Comparison of ENCODE assay signal across 24 cellular contexts in the genomic region with DNA sequence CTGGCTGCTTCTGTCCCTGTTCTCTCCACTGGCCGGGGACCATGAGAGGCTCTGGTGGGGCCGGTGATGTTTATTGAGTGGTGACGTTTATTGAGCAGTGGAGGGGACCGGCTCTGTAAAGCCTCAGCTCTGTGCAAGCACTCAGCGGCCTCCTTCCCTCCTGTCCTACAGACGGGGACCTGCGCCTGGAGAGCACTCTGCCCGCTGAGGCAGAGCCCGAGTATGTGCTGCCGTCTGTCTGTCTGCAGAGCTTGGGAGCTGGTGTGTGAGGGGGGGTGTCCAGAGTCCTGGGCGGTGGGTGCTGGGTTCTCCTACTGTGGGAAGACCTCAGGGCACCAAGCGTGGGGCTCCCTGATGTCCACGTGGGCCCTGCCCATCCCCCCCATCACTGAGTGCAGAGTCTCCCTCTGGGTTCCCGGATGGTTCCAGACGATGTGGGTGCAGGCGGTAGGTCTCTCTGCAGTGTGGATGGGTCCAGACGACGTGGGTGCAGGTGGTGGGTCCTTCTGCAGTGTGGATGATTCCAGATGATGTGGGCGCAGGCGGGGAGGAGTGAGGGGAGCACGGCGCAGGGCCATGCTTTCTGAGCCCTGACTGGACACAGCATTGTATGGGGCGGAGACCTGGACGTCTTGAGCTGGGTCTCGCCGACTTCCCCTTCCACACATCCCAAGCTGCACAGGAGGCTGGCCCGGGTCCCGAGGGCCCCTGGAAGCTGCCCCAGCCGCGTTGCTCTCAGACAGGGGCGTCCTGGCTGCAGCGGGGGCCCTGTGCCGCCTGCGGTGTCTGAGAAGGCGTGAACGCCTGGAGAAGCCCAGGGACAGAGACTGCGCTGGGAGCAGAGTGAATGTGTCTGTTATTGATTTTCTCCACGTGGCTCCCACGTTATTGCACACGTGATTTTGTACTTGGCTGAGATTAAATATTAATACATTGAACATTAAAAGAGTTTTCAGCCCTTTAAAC. TPM values are rescaled to one million over a fixed set of nuclear protein-coding genes. Genes with fewer than 3 reads are reported as not detected.
DNase-seq lines count a peak whose midpoint lies in the region; ATAC-seq, FAIRE-seq and TF ChIP-seq lines count a peak whose summit lies in the region.
"Had no signal": no experiment of that assay in that cellular context is flagged by ENCODE, and none has a peak within 500 bp of the region (broad histone marks: within the 10 kb centered on the region; RNA-seq: fewer than 3 reads in every experiment).

No MANE protein-coding gene starts in this region.

- H3K4me3 Mint-ChIP-seq in Caco-2 (ENCODE audit: unreplicated experiment): peak overlapping the region; percentile 73
- no peak overlapping the region for H3K4me3 Mint-ChIP-seq in H9
- H3K4me3 Mint-ChIP-seq in activated CD4-positive, alpha-beta memory T cell treated with anti-CD3 and anti-CD28 coated beads for 36 hours: no peak overlapping the region
- H3K4me3 Mint-ChIP-seq: CD8-positive, alpha-beta T cell had no signal

- H3K4me3 ChIP-seq in Caco-2 (ENCODE audit: low read depth, low read length) (no peak overlapping the region), kidney (ENCODE audit: low read length in 2 of 2) (no peak overlapping the region), neuronal stem cell (ENCODE audit: low read length in 2 of 2) (no peak overlapping the region)
- H3K4me3 ChIP-seq: GM23248, SJSA1 had no signal

- H2AK5ac ChIP-seq in H9 (ENCODE audit: insufficient read length, low read length): no peak overlapping the region
- peak overlapping the region; percentile 82 for H2AK5ac ChIP-seq in neuronal stem cell (ENCODE audit: low read depth, low read length)

- H2AFZ ChIP-seq in H9 (ENCODE audit: low read length): no peak overlapping the region
- no peak overlapping the region for H2AFZ ChIP-seq in neuronal stem cell (ENCODE audit: low read length)
- H2AFZ ChIP-seq: GM23248 had no signal

- H3K4ac ChIP-seq in H9 (ENCODE audit: low read depth, low read length) (no peak overlapping the region), neuronal stem cell (ENCODE audit: low read length) (peak overlapping the region; percentile 24)

- no CpG with 5 or more reads among the region's 40 CpGs for WGBS in H9 (ENCODE audit: extremely low coverage, insufficient read length, low lambda C conversion rate)
- no CpG with 5 or more reads among the region's 40 CpGs for WGBS in neuronal stem cell (ENCODE audit: extremely low coverage in 2 of 2, insufficient read length in 2 of 2, insufficient replicate concordance in 1 of 2), 2 donors

- H3K9ac ChIP-seq in H9 (ENCODE audit: extremely low read depth, insufficient read length, low read length) (no peak overlapping the region), kidney (ENCODE audit: low read length in 2 of 2) (no peak overlapping the region), neuronal stem cell (ENCODE audit: low read depth, low read length, poor library complexity) (peak overlapping the region; percentile 30)
- H3K9ac ChIP-seq: GM23248 had no signal

- no peak overlapping the region for H3K27ac ChIP-seq in H9 (ENCODE audit: insufficient read length, low read depth, low read length)
- no peak overlapping the region for H3K27ac ChIP-seq in kidney (ENCODE audit: low read depth in 2 of 2, low read length in 2 of 2)
- H3K27ac ChIP-seq in neuronal stem cell (replicated peaks; ENCODE audit: low read length): no peak overlapping the region
- H3K27ac ChIP-seq: GM23248, SJSA1 had no signal

- no peak overlapping the region for H2BK20ac ChIP-seq in H9 (ENCODE audit: low read depth, low read length, poor library complexity, severe bottlenecking)

- H3K27me3 ChIP-seq in Caco-2 (replicated peaks; ENCODE audit: control insufficient read depth, insufficient read depth, low read length): no peaks in the 10 kb centered on the region
- no peaks in the 10 kb centered on the region; the same call in 1 of the 2 replicates for H3K27me3 ChIP-seq in H9 (ENCODE audit: insufficient read depth, low read length)
- peaks cover 0 to 32% (median 0%) of the 10 kb centered on the region in 3 experiments for H3K27me3 ChIP-seq in neuronal stem cell (ENCODE audit: control insufficient read depth in 3 of 3, insufficient read depth in 3 of 3, low read depth in 1 of 3, low read length in 3 of 3)

- no peak overlapping the region for H2BK120ac ChIP-seq in H9 (ENCODE audit: low read depth, low read length, poor library complexity, severe bottlenecking)
- no peak overlapping the region for H2BK120ac ChIP-seq in neuronal stem cell (ENCODE audit: low read depth, low read length)

- H3K9me3 Mint-ChIP-seq in Caco-2 (ENCODE audit: unreplicated experiment) (peaks cover 12% of the 10 kb centered on the region), H9 (peaks cover 12 to 14% of the 10 kb centered on the region in 2 experiments)
- no peaks in the 10 kb centered on the region for H3K9me3 Mint-ChIP-seq in activated CD4-positive, alpha-beta memory T cell treated with anti-CD3 and anti-CD28 coated beads for 36 hours
- H3K9me3 Mint-ChIP-seq: CD8-positive, alpha-beta T cell had no signal

- H4K91ac ChIP-seq in H9 (ENCODE audit: insufficient read length, low read depth, low read length) (no peak overlapping the region), neuronal stem cell (ENCODE audit: low read depth, low read length, poor library complexity) (no peak overlapping the region)

- H3K56ac ChIP-seq in H9 (ENCODE audit: insufficient read length, low read depth, low read length): no peak overlapping the region

- no peak overlapping the region; the same call in 1 of the 2 replicates for H3K14ac ChIP-seq in H9 (ENCODE audit: insufficient read depth, low read length)
- peak overlapping the region; percentile 17 for H3K14ac ChIP-seq in neuronal stem cell (ENCODE audit: low read length)

- H3K18ac ChIP-seq in H9 (ENCODE audit: insufficient read length, low read depth, low read length) (no peak overlapping the region), neuronal stem cell (ENCODE audit: low read length) (peak overlapping the region; percentile 62)

- no peaks in the 10 kb centered on the region for H3K79me1 ChIP-seq in H9 (ENCODE audit: insufficient read depth, low read depth, low read length, poor library complexity, severe bottlenecking)
- no peaks in the 10 kb centered on the region for H3K79me1 ChIP-seq in neuronal stem cell (ENCODE audit: low read depth, low read length)

- H3K9me3 ChIP-seq in Caco-2 (no peaks in the 10 kb centered on the region), H9 (ENCODE audit: control insufficient read depth, low read depth, low read length) (no peaks in the 10 kb centered on the region), kidney (ENCODE audit: control insufficient read depth in 1 of 2, low read length in 2 of 2) (no peaks in the 10 kb centered on the region), neuronal stem cell (replicated peaks in 1 of 2; ENCODE audit: control insufficient read depth in 2 of 2, insufficient read depth in 1 of 2, low read depth in 1 of 2, low read length in 2 of 2) (peaks cover 0 to 10% of the 10 kb centered on the region in 2 donors)
- H3K9me3 ChIP-seq: BE2C had no signal

- H3K4me2 ChIP-seq in H9 (ENCODE audit: insufficient read depth, insufficient read length, low read length) (no peak overlapping the region), neuronal stem cell (ENCODE audit: insufficient read depth, low read length, poor library complexity, severe bottlenecking) (no peak overlapping the region)

- no peak for TF ChIP-seq CTCF in Caco-2 (IDR thresholded peaks at IDR 0.05; ENCODE audit: insufficient read depth in 1 of 2, low read depth in 1 of 2, low read length in 1 of 2, severe bottlenecking in 1 of 2, unreplicated experiment in 1 of 2)
- no peak for TF ChIP-seq CTCF in H9 (conservative IDR thresholded peaks at IDR 0.05)
- TF ChIP-seq CTCF in kidney (IDR thresholded peaks at IDR 0.05; ENCODE audit: borderline replicate concordance, extremely low read depth, insufficient read depth): no peak

- H3K36me3 ChIP-seq in Caco-2 (ENCODE audit: control insufficient read depth, insufficient read depth, low read length) (no peaks in the 10 kb centered on the region; the same call in 1 of the 2 replicates), kidney (ENCODE audit: control insufficient read depth in 1 of 2, insufficient read depth in 2 of 2, low read length in 2 of 2) (no peaks in the 10 kb centered on the region), neuronal stem cell (replicated peaks in 1 of 2; ENCODE audit: control insufficient read depth in 2 of 2, insufficient read depth in 2 of 2, low read length in 2 of 2) (no peaks in the 10 kb centered on the region)
- H3K36me3 ChIP-seq: BE2C, SJSA1 had no signal

- no peak overlapping the region for H2BK5ac ChIP-seq in H9 (ENCODE audit: insufficient read length, low read length)
- peak overlapping the region; percentile 6 for H2BK5ac ChIP-seq in neuronal stem cell (ENCODE audit: low read length)

- no peak overlapping the region for H3T11ph ChIP-seq in H9 (ENCODE audit: low read length)

- no peaks in the 10 kb centered on the region for H3K23me2 ChIP-seq in H9 (ENCODE audit: insufficient read length, low read depth, low read length, poor library complexity, severe bottlenecking)

- peaks cover 26% of the 10 kb centered on the region for H3K36me3 Mint-ChIP-seq in Caco-2 (ENCODE audit: insufficient read depth, unreplicated experiment)
- peaks cover 0 to 17% (median 3%) of the 10 kb centered on the region in 3 experiments; a peak in 4 of 7 replicates for H3K36me3 Mint-ChIP-seq in H9 (ENCODE audit: insufficient read depth in 1 of 3, low read depth in 3 of 3)
- no peaks in the 10 kb centered on the region for H3K36me3 Mint-ChIP-seq in activated CD4-positive, alpha-beta memory T cell treated with anti-CD3 and anti-CD28 coated beads for 36 hours
- H3K36me3 Mint-ChIP-seq: CD8-positive, alpha-beta T cell had no signal

- POLR2A ChIA-PET in Caco-2 (lab: Charles Lee): no interaction called here
- POLR2A ChIA-PET in activated CD4-positive, alpha-beta memory T cell treated with anti-CD3 and anti-CD28 coated beads for 36 hours (lab: Charles Lee): no interaction called here

- H4K20me1 ChIP-seq in H9 (ENCODE audit: control insufficient read depth, insufficient read depth, insufficient read length): no peaks in the 10 kb centered on the region

- H3K27me3 Mint-ChIP-seq in Caco-2 (ENCODE audit: insufficient read depth, unreplicated experiment) (no peaks in the 10 kb centered on the region), H9 (ENCODE audit: low read depth) (peaks cover 13% of the 10 kb centered on the region)
- peaks cover 20% of the 10 kb centered on the region for H3K27me3 Mint-ChIP-seq in activated CD4-positive, alpha-beta memory T cell treated with anti-CD3 and anti-CD28 coated beads for 36 hours

- no TSS peak for BruUV-seq in Caco-2 (replicated peaks; lab: Mats Ljungman, UMichigan)

- CTCF ChIA-PET in Caco-2 (lab: Charles Lee): interaction anchor here (1.0 kb wide), 1 partner anchor 49 kb away, joined by 3 read pairs; no protein-coding TSS in a partner anchor
- CTCF ChIA-PET in activated CD4-positive, alpha-beta memory T cell treated with anti-CD3 and anti-CD28 coated beads for 36 hours (lab: Charles Lee): no interaction called here

- no peak for FAIRE-seq in kidney (lab: Jason Lieb, UNC)
- FAIRE-seq: D721Med, G401.6 had no signal

- intact Hi-C loops in Caco-2 (cut with micrococcal nuclease; ENCODE audit: unreplicated experiment): no loop called here
- intact Hi-C loops in kidney (cut with DNase I): no loop called here
- intact Hi-C loops in activated CD4-positive, alpha-beta memory T cell treated with anti-CD3 and anti-CD28 coated beads for 36 hours (cut with micrococcal nuclease): no loop called here

- H2BK12ac ChIP-seq in H9 (ENCODE audit: insufficient read length, low read depth, low read length): no peak overlapping the region
- peak overlapping the region; percentile 85 for H2BK12ac ChIP-seq in neuronal stem cell (ENCODE audit: low read length)

- H3K27ac Mint-ChIP-seq in Caco-2 (ENCODE audit: unreplicated experiment) (peak overlapping the region; percentile 95), H9 (no peak overlapping the region)
- no peak overlapping the region for H3K27ac Mint-ChIP-seq in activated CD4-positive, alpha-beta memory T cell treated with anti-CD3 and anti-CD28 coated beads for 36 hours
- H3K27ac Mint-ChIP-seq: CD8-positive, alpha-beta T cell had no signal

- H2BK15ac ChIP-seq in H9 (ENCODE audit: low read depth, low read length) (no peak overlapping the region), neuronal stem cell (ENCODE audit: low read length) (peak overlapping the region; percentile 82)

- H3K4me1 ChIP-seq in Caco-2 (peaks cover 58% of the 10 kb centered on the region), H9 (ENCODE audit: insufficient read depth, low read length) (no peaks in the 10 kb centered on the region), kidney (ENCODE audit: control insufficient read depth in 1 of 2, insufficient read depth in 1 of 2, low read depth in 1 of 2, low read length in 2 of 2) (no peaks in the 10 kb centered on the region), neuronal stem cell (ENCODE audit: control insufficient read depth in 2 of 2, insufficient read depth in 1 of 2, low read depth in 1 of 2, low read length in 2 of 2) (peaks cover 3 to 7% of the 10 kb centered on the region in 2 donors)
- H3K4me1 ChIP-seq: BE2C had no signal

- no peak overlapping the region for H4K5ac ChIP-seq in H9 (ENCODE audit: insufficient read length, low read depth, low read length)

- no peaks in the 10 kb centered on the region for H3K79me2 ChIP-seq in H9 (ENCODE audit: insufficient read depth, low read length)

- DNase-seq in Caco-2: peak in 1 of 2 experiments; percentile 50
- DNase-seq in H9: peak; percentile 20
- peak; percentile 61 for DNase-seq in kidney
- DNase-seq in neuronal stem cell (ENCODE audit: low spot score): no peak
- no peak for DNase-seq in cerebellum (ENCODE audit: low spot score)
- DNase-seq in stimulated activated naive CD4-positive, alpha-beta T cell treated with Interleukin-2 at 50 U/mL for 16 hours (lab: John Stamatoyannopoulos, UW): no peak
- DNase-seq in activated CD4-positive, alpha-beta memory T cell treated with anti-CD3 and anti-CD28 coated beads for 36 hours: no peak
- DNase-seq: BE2C, DMS79, GM23248, KG1, NCI-H1436, NCI-H2029 treated with DMSO at 0.1 percent for 48 hours, NCI-H2171 treated with DMSO at 0.1 percent for 48 hours, NCI-H446 treated with DMSO at 0.1 percent for 48 hours, NCI-H748 treated with DMSO at 0.1 percent for 48 hours, OCI-M1 had no signal

- no peak for ATAC-seq in GM18519 (IDR thresholded peaks at IDR 0.05; ENCODE audit: low FRiP score, unreplicated experiment)
- ATAC-seq: CD8-positive, alpha-beta T cell had no signal

- H4K8ac ChIP-seq in H9 (replicated peaks; ENCODE audit: insufficient read length, low read depth, low read length) (no peak overlapping the region), neuronal stem cell (ENCODE audit: low read depth, low read length) (no peak overlapping the region)

- H3K4me1 Mint-ChIP-seq in Caco-2 (ENCODE audit: low read depth, unreplicated experiment): peaks cover 45% of the 10 kb centered on the region
- peaks cover under 1 to 7% of the 10 kb centered on the region in 2 experiments; a peak in 3 of 4 replicates for H3K4me1 Mint-ChIP-seq in H9
- H3K4me1 Mint-ChIP-seq in activated CD4-positive, alpha-beta memory T cell treated with anti-CD3 and anti-CD28 coated beads for 36 hours (ENCODE audit: low read depth): peaks cover 5% of the 10 kb centered on the region

- H3K23ac ChIP-seq in H9 (ENCODE audit: insufficient read length, low read depth, low read length) (no peak overlapping the region), neuronal stem cell (ENCODE audit: low read depth, low read length, poor library complexity) (peak overlapping the region; percentile 25)

RNA-seq across cellular contexts. Expression of a gene that starts 14.9 kb away (rescaled TPM):
- total RNA-seq in Caco-2 (2022): 0.49 and 0.95 TPM in 2 replicates
- total RNA-seq in H9 (2021): 0.22 and 0.35 TPM in 2 replicates
- total RNA-seq in kidney: not detected
- not detected for polyA plus RNA-seq in kidney (ENCODE audit: insufficient read depth, low read depth, low replicate concordance)
- not detected for polyA plus RNA-seq in neuronal stem cell (2013, experiment 1 of 2)
- polyA plus RNA-seq in neuronal stem cell (2013, experiment 2 of 2): not detected
- not detected for total RNA-seq in cerebellum
- total RNA-seq in activated CD4-positive, alpha-beta memory T cell treated with anti-CD3 and anti-CD28 coated beads for 36 hours: not detected
- total RNA-seq: GM23248, RPMI7951, SJSA1 had no signal
- polyA plus RNA-seq: AG04450, GM23248 had no signal

Comparison
In these comparisons a context has a peak if more than half of its experiments do, and no peak if none do; other contexts are left out.
1. DNase-seq: peak in H9 (single experiment) and kidney (single experiment); none in neuronal stem cell (single experiment), cerebellum (single experiment), stimulated activated naive CD4-positive, alpha-beta T cell treated with Interleukin-2 at 50 U/mL for 16 hours (single experiment) and activated CD4-positive, alpha-beta memory T cell treated with anti-CD3 and anti-CD28 coated beads for 36 hours (single experiment).